Comparison of ENCODE assay signal across 1 cellular context in genomic region chr3:65717676-65718346, GRCh38.
TF ChIP-seq lines count a peak whose summit lies in the region.

No MANE protein-coding gene starts in this region.

TF ChIP-seq in HCT116, 20 proteins besides CTCF, POLR2A, EP300 and RAD21 (continued from another document):
- TF ChIP-seq REST (IDR thresholded peaks at IDR 0.05; ENCODE audit: low read depth) (no peak), EZH2phosphoT487 (IDR thresholded peaks at IDR 0.05; ENCODE audit: borderline replicate concordance) (no peak), POLR2AphosphoS5 (IDR thresholded peaks at IDR 0.05; ENCODE audit: low read depth, low read length) (no peak), MAX (IDR thresholded peaks at IDR 0.05) (no peak)
